Comparison of ENCODE assay signal across 1 cellular context in genomic region chr16:3654249-3654991, GRCh38.
TF ChIP-seq lines count a peak whose summit lies in the region.

Gene DNASE1 (plus strand): TSS chr16:3654691. CDS start chr16:3655374, 683 bp downstream.

TF ChIP-seq in HepG2, 621 proteins besides CTCF, POLR2A, EP300 and RAD21 (continued from another document and continues in another):
- TF ChIP-seq ARID4A (CRISPR knock-in tag; IDR thresholded peaks at IDR 0.05; ENCODE audit: borderline replicate concordance) (peak; percentile 44; the same call in 1 of the 2 replicates), ZNF562 (CRISPR knock-in tag; IDR thresholded peaks at IDR 0.05; ENCODE audit: borderline replicate concordance) (no peak), ATAD3A (CRISPR knock-in tag; IDR thresholded peaks at IDR 0.05) (no peak), HMG20A (CRISPR knock-in tag; IDR thresholded peaks at IDR 0.05; ENCODE audit: borderline replicate concordance) (no peak), ERF (CRISPR knock-in tag; IDR thresholded peaks at IDR 0.05) (no peak), MEF2D (CRISPR knock-in tag; IDR thresholded peaks at IDR 0.05) (peak; percentile 59; the same call in 1 of the 2 replicates), HNRNPH1 (optimal IDR thresholded peaks at IDR 0.05; ENCODE audit: low read depth, low read length) (no peak), FOXK2 (IDR thresholded peaks at IDR 0.05) (no peak), ELK4 (CRISPR knock-in tag; IDR thresholded peaks at IDR 0.05; ENCODE audit: borderline replicate concordance) (no peak), IKZF4 (CRISPR knock-in tag; IDR thresholded peaks at IDR 0.05; ENCODE audit: borderline replicate concordance, low read depth, not compliant biosample characterization) (no peak), ZNF607 (CRISPR knock-in tag; IDR thresholded peaks at IDR 0.05; ENCODE audit: borderline replicate concordance) (no peak), CBX2 (IDR thresholded peaks at IDR 0.05; ENCODE audit: low read depth, low read length) (no peak), CBX2 (CRISPR knock-in tag; IDR thresholded peaks at IDR 0.05; ENCODE audit: low read depth) (no peak), POLR2AphosphoS5 (IDR thresholded peaks at IDR 0.05; ENCODE audit: low read depth, low read length) (no peak), RXRA (CRISPR knock-in tag; IDR thresholded peaks at IDR 0.05) (peak; percentile 78), ZNF350 (CRISPR knock-in tag; IDR thresholded peaks at IDR 0.05; ENCODE audit: borderline replicate concordance, low read depth) (peak; percentile 70; the same call in 1 of the 2 replicates), ZKSCAN1 (IDR thresholded peaks at IDR 0.05; ENCODE audit: low read length) (no peak), EED (CRISPR knock-in tag; IDR thresholded peaks at IDR 0.05) (no peak; the same call in 1 of the 2 replicates), KAT2B (IDR thresholded peaks at IDR 0.05; ENCODE audit: borderline replicate concordance, low read depth, low read length) (no peak), ZNF10 (CRISPR knock-in tag; IDR thresholded peaks at IDR 0.05; ENCODE audit: borderline replicate concordance, low read depth) (no peak), ZNF253 (CRISPR knock-in tag; IDR thresholded peaks at IDR 0.05; ENCODE audit: borderline replicate concordance) (no peak), NKX3-1 (CRISPR knock-in tag; IDR thresholded peaks at IDR 0.05) (no peak), GMEB1 (CRISPR knock-in tag; IDR thresholded peaks at IDR 0.05; ENCODE audit: borderline replicate concordance) (no peak; the same call in 1 of the 2 replicates), MXD4 (CRISPR knock-in tag; IDR thresholded peaks at IDR 0.05) (peak; percentile 38; the same call in 1 of the 2 replicates), ZBTB8A (CRISPR knock-in tag; IDR thresholded peaks at IDR 0.05; ENCODE audit: borderline replicate concordance, low read depth) (no peak), SP2 (CRISPR knock-in tag; IDR thresholded peaks at IDR 0.05) (no peak), TOPORS (CRISPR knock-in tag; IDR thresholded peaks at IDR 0.05) (no peak), ZBTB21 (CRISPR knock-in tag; IDR thresholded peaks at IDR 0.05) (no peak), LRRFIP1 (CRISPR knock-in tag; conservative IDR thresholded peaks at IDR 0.05) (no peak), RAD51 (IDR thresholded peaks at IDR 0.05; ENCODE audit: borderline replicate concordance) (no peak), MBD4 (IDR thresholded peaks at IDR 0.05; ENCODE audit: borderline replicate concordance, low read length) (no peak), TIGD3 (CRISPR knock-in tag; IDR thresholded peaks at IDR 0.05; ENCODE audit: borderline replicate concordance) (no peak), ZNF264 (CRISPR knock-in tag; IDR thresholded peaks at IDR 0.05) (no peak), ZNF275 (CRISPR knock-in tag; IDR thresholded peaks at IDR 0.05; ENCODE audit: borderline replicate concordance) (no peak; the same call in 1 of the 2 replicates), ZBTB46 (CRISPR knock-in tag; IDR thresholded peaks at IDR 0.05; ENCODE audit: borderline replicate concordance) (no peak), ZNF773 (CRISPR knock-in tag; IDR thresholded peaks at IDR 0.05; ENCODE audit: borderline replicate concordance) (no peak), ZNF780A (CRISPR knock-in tag; IDR thresholded peaks at IDR 0.05) (no peak), ZHX1 (CRISPR knock-in tag; IDR thresholded peaks at IDR 0.05; ENCODE audit: low read depth) (no peak; the same call in 1 of the 2 replicates), SYNCRIP (IDR thresholded peaks at IDR 0.05; ENCODE audit: insufficient read depth, low read depth, low read length) (no peak), GPBP1L1 (CRISPR knock-in tag; IDR thresholded peaks at IDR 0.05) (no peak), ZNF775 (CRISPR knock-in tag; IDR thresholded peaks at IDR 0.05; ENCODE audit: borderline replicate concordance) (no peak)
